Comparison of ENCODE assay signal across 22 cellular contexts in the genomic region with DNA sequence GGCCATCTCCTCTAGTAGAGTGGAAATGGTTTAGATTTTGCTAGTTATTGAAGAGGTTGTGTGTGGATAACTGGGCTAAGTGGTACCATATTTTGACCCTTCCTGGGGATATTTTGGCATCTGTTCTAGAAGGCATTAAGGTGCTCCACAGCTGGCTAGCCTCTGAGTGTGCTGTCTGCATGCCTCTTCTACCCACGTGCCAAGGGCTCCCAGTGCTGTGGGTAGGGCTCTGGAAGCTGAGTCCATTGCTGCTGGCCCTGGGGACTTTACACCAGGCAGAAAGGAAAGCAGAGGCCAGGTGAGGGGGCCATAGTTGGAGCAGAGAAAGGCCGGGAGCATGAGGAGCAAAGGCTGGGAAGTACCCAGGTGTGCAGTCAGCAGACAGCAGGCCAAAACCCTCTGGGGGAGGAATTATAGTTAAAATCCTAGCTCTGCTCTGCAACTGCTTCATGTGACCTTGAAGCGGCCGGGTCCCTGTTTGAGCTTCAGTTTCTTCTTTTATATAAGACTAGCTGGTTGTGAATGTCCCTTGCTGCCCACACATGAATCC.
"Had no signal": no experiment of that assay in that cellular context is flagged by ENCODE, and none has a peak within 500 bp of the region (broad histone marks: within the 10 kb centered on the region; RNA-seq: fewer than 3 reads in every experiment).

No MANE protein-coding gene starts in this region.

- H3K27me3 ChIP-seq: colonic mucosa, gastrocnemius medialis, left lung, ovary, right atrium auricular region, transverse colon, vagina had no signal

- H3K9me3 ChIP-seq: colonic mucosa, gastrocnemius medialis, left lung, mucosa of descending colon, ovary, right atrium auricular region, thoracic aorta, transverse colon, vagina had no signal

- ATAC-seq: gastrocnemius medialis; left lung; mucosa of descending colon; stimulated activated naive B cell treated with anti-CD40 and anti-IgM and Interleukin-4, amounts not matched to agents 10 μg/mL and 1 μg/mL and 100 μg/mL, for 72 hours had no signal

- DNase-seq: colonic mucosa; effector CD8-positive, alpha-beta T cell; erythroblast; foreskin fibroblast; gastrocnemius medialis; head of caudate nucleus; left lung; mesenchymal stem cell; mucosa of descending colon; naive B cell; nephron progenitor cell; occipital lobe; stimulated activated CD4-positive, alpha-beta T cell treated with anti-CD3 and anti-CD28 coated beads, Interleukin-15, amount 100 ng/mL, for 24 hours; stimulated activated CD4-positive, alpha-beta T cell treated with anti-CD3 and anti-CD28 coated beads, Interleukin-2, amount 100 ng/mL, for 48 hours; stimulated activated naive B cell treated with anti-CD40 and anti-IgM and Interleukin-4, amounts not matched to agents 10 μg/mL and 1 μg/mL and 100 μg/mL, for 72 hours; transverse colon had no signal

- H3K4me3 ChIP-seq: colonic mucosa, gastrocnemius medialis, left lung, mucosa of descending colon, ovary, right atrium auricular region, skin epidermis, thoracic aorta, transverse colon, vagina had no signal

- FAIRE-seq: keratinocyte had no signal

- H3K4me1 ChIP-seq: colonic mucosa, gastrocnemius medialis, left lung, right atrium auricular region had no signal

- H3K36me3 ChIP-seq: colonic mucosa, gastrocnemius medialis, left lung, ovary, right atrium auricular region, thoracic aorta, transverse colon, vagina had no signal

- H3K27ac ChIP-seq: colonic mucosa, gastrocnemius medialis, left lung, ovary, right atrium auricular region, thoracic aorta, transverse colon, vagina had no signal
